Comparison of ENCODE assay signal across 8 cellular contexts in genomic region chr7:157035979-157036378, GRCh38. TPM values are rescaled to one million over a fixed set of nuclear protein-coding genes. Genes with fewer than 3 reads are reported as not detected.
"Had no signal": no experiment of that assay in that cellular context is flagged by ENCODE, and none has a peak within 500 bp of the region (broad histone marks: within the 10 kb centered on the region; RNA-seq: fewer than 3 reads in every experiment).

No MANE protein-coding gene starts in this region.

- H3K4me3 Mint-ChIP-seq: IgD-negative memory B cell had no signal

- H3K9ac ChIP-seq: KMS-11 had no signal

- H3K4me2 ChIP-seq: KMS-11 had no signal

- H3K36me3 Mint-ChIP-seq: IgD-negative memory B cell had no signal

- DNase-seq: IMR-90, KBM-7, KG1 had no signal

- ATAC-seq: HepG2 had no signal

- H3K27ac ChIP-seq: HL-60, KMS-11 had no signal

- FAIRE-seq: HepG2, HTR-8/SVneo had no signal

- H3K4me1 Mint-ChIP-seq: IgD-negative memory B cell had no signal

RNA-seq across cellular contexts. Expression of gene MNX1, which starts 25.5 kb away (rescaled TPM):
- total RNA-seq: IMR-90 had no signal
- polyA plus RNA-seq: IgD-negative memory B cell, IMR-90 had no signal
